In genomic region chr22:43504068-43504467, GRCh38 we compare ENCODE assay signal across 8 cellular contexts.
"Had no signal": no experiment of that assay in that cellular context is flagged by ENCODE, and none has a peak within 500 bp of the region (broad histone marks: within the 10 kb centered on the region; RNA-seq: fewer than 3 reads in every experiment).

No MANE protein-coding gene starts in this region.

- FAIRE-seq: G401.6, GM12878, GM12891, GM12892, GM18507, GM19239 had no signal

- ATAC-seq: GM12878 had no signal

- H3K4me3 ChIP-seq: GM12878 had no signal

- DNase-seq: GDM1, GF-D8 had no signal
